22 cellular contexts compared by ENCODE assay signal in genomic region chr1:208538078-208538477, GRCh38.
DNase-seq lines count a peak whose midpoint lies in the region; ATAC-seq and TF ChIP-seq lines count a peak whose summit lies in the region.
"Had no signal": no experiment of that assay in that cellular context is flagged by ENCODE, and none has a peak within 500 bp of the region (broad histone marks: within the 10 kb centered on the region; RNA-seq: fewer than 3 reads in every experiment).

No MANE protein-coding gene starts in this region.

- H3K4me1 ChIP-seq in left ventricle myocardium inferior (peaks cover 13% of the 10 kb centered on the region), lung (ENCODE audit: control insufficient read depth in 2 of 2, insufficient read depth in 2 of 2, low read length in 2 of 2) (no peaks in the 10 kb centered on the region), spleen (no peaks in the 10 kb centered on the region), thyroid gland (no peaks in the 10 kb centered on the region)
- H3K4me1 ChIP-seq: A549 had no signal

- DNase-seq in left ventricle myocardium inferior, result no peak
- DNase-seq in left cardiac atrium, result no peak
- peak; percentile 10 for DNase-seq in lung (ENCODE audit: low spot score)
- DNase-seq in osteocyte (ENCODE audit: extremely low spot score, unreplicated experiment), result peak; percentile 49
- no peak for DNase-seq in spleen
- DNase-seq in activated effector memory CD4-positive, alpha-beta T cell treated with Interleukin-2 at 50 U/mL for 16 hours, result no peak
- DNase-seq in thyroid gland, result no peak
- DNase-seq in NCI-H1417 treated with DMSO at 0.1 percent for 48 hours (lab: John Stamatoyannopoulos, UW), result no peak
- DNase-seq: 8988T; ACHN; AML-193; BE2C; CD4-positive, alpha-beta T cell; CD8-positive, alpha-beta memory T cell; DMS 273 treated with DMSO at 0.1 percent for 48 hours; DMS79 treated with DMSO at 0.1 percent for 48 hours; GF-D8; H9 had no signal

- H3K27ac Mint-ChIP-seq in osteocyte (ENCODE audit: unreplicated experiment), result no peak overlapping the region
- H3K27ac Mint-ChIP-seq: CD4-positive, alpha-beta T cell; H9 had no signal

- 94 to 95% methylated on average over 7 of the region's 7 CpGs for WGBS in lung, 2 donors
- 81 to 90% (median 88%) methylated on average over 7 of the region's 7 CpGs for WGBS in spleen, 5 donors
- 93 to 96% methylated on average over 7 of the region's 7 CpGs for WGBS in thyroid gland, 2 donors

- no peak for TF ChIP-seq CTCF in left ventricle myocardium inferior (IDR thresholded peaks at IDR 0.05; ENCODE audit: borderline replicate concordance)
- no peak for TF ChIP-seq CTCF in lung (IDR thresholded peaks at IDR 0.05; ENCODE audit: control extremely low read depth, extremely low read depth)
- no peak for TF ChIP-seq CTCF in osteocyte (IDR thresholded peaks at IDR 0.05)
- no peak for TF ChIP-seq CTCF in spleen (IDR thresholded peaks at IDR 0.05 in 8 of 11, conservative IDR thresholded peaks at IDR 0.05 in 3 of 11)
- TF ChIP-seq CTCF in thyroid gland (IDR thresholded peaks at IDR 0.05), result no peak

- H3K9me3 ChIP-seq in left ventricle myocardium inferior (replicated peaks), result no peaks in the 10 kb centered on the region
- H3K9me3 ChIP-seq in lung (ENCODE audit: control insufficient read depth in 2 of 2, insufficient read depth in 1 of 2, low read length in 1 of 2), result no peaks in the 10 kb centered on the region
- no peaks in the 10 kb centered on the region for H3K9me3 ChIP-seq in spleen
- no peaks in the 10 kb centered on the region for H3K9me3 ChIP-seq in thyroid gland
- H3K9me3 ChIP-seq: A549; BE2C; BLaER1 treated with 17β-estradiol and CSF1 and Interleukin-3, amounts not matched to agents 10 nM and 100 nM had no signal

- no peaks in the 10 kb centered on the region for H3K27me3 ChIP-seq in left ventricle myocardium inferior (ENCODE audit: low read depth)
- no peaks in the 10 kb centered on the region for H3K27me3 ChIP-seq in lung (ENCODE audit: control insufficient read depth, insufficient read depth)
- peaks cover 0 to 21% (median 0%) of the 10 kb centered on the region in 7 donors for H3K27me3 ChIP-seq in spleen (replicated peaks in 1 of 7)
- H3K27me3 ChIP-seq in thyroid gland, result no peaks in the 10 kb centered on the region
- H3K27me3 ChIP-seq: BE2C; BLaER1 treated with 17β-estradiol and CSF1 and Interleukin-3, amounts not matched to agents 10 nM and 100 nM had no signal

- ATAC-seq in left cardiac atrium (no peak), lung (ENCODE audit: insufficient read depth, low FRiP score) (no peak)
- ATAC-seq: A549, HCT116 had no signal

- no peak overlapping the region for H3K4me3 Mint-ChIP-seq in osteocyte (ENCODE audit: unreplicated experiment)
- H3K4me3 Mint-ChIP-seq: CD14-positive monocyte; CD4-positive, alpha-beta T cell; CD8-positive, alpha-beta memory T cell; H9 had no signal

- H3K4me3 ChIP-seq in left ventricle myocardium inferior (no peak overlapping the region), lung (no peak overlapping the region), spleen (peak overlapping the region in 1 of 8 donors; percentile 49), thyroid gland (replicated peaks in 1 of 3) (no peak overlapping the region)
- H3K4me3 ChIP-seq: A549; BLaER1 treated with 17β-estradiol and CSF1 and Interleukin-3, amounts not matched to agents 10 nM and 100 nM had no signal

- H3K27ac ChIP-seq in left ventricle myocardium inferior (replicated peaks), result peak overlapping the region; percentile 14
- H3K27ac ChIP-seq in lung (ENCODE audit: low read depth in 1 of 2, low read length in 1 of 2), result no peak overlapping the region
- H3K27ac ChIP-seq in spleen, result peak overlapping the region in 6 of 8 donors; percentile 44 to 89 (median 76)
- no peak overlapping the region for H3K27ac ChIP-seq in thyroid gland
- H3K27ac ChIP-seq: A549; BLaER1 treated with 17β-estradiol and CSF1 and Interleukin-3, amounts not matched to agents 10 nM and 100 nM had no signal

- H3K36me3 ChIP-seq in left ventricle myocardium inferior (no peaks in the 10 kb centered on the region), lung (ENCODE audit: control insufficient read depth in 2 of 2, insufficient read depth in 2 of 2, low read length in 2 of 2) (no peaks in the 10 kb centered on the region), spleen (no peaks in the 10 kb centered on the region), thyroid gland (no peaks in the 10 kb centered on the region)
- H3K36me3 ChIP-seq: BE2C; BLaER1 treated with 17β-estradiol and CSF1 and Interleukin-3, amounts not matched to agents 10 nM and 100 nM had no signal

- H3K4me1 Mint-ChIP-seq in osteocyte (ENCODE audit: unreplicated experiment), result no peaks in the 10 kb centered on the region

- intact Hi-C loops in left ventricle myocardium inferior (cut with micrococcal nuclease) (no loop called here), left cardiac atrium (cut with DNase I) (no loop called here), spleen (cut with DNase I; ENCODE audit: low total_unique reads) (no loop called here), thyroid gland (cut with DNase I) (no loop called here)

- no peaks in the 10 kb centered on the region for H3K9me3 Mint-ChIP-seq in osteocyte (ENCODE audit: unreplicated experiment)
- H3K9me3 Mint-ChIP-seq: CD14-positive monocyte; CD4-positive, alpha-beta T cell; CD8-positive, alpha-beta memory T cell; H9 had no signal

- H3K36me3 Mint-ChIP-seq in osteocyte (ENCODE audit: unreplicated experiment), result no peaks in the 10 kb centered on the region
- H3K36me3 Mint-ChIP-seq: CD14-positive monocyte; CD8-positive, alpha-beta memory T cell had no signal

- peaks cover 2% of the 10 kb centered on the region for H3K27me3 Mint-ChIP-seq in osteocyte (ENCODE audit: unreplicated experiment)

- no peak for TF ChIP-seq POLR2A in spleen (IDR thresholded peaks at IDR 0.05)
- no peak for TF ChIP-seq POLR2A in thyroid gland (IDR thresholded peaks at IDR 0.05)

Comparison
In these comparisons a context has a peak if more than half of its experiments do, and no peak if none do; other contexts are left out.
1. DNase-seq: peak in lung (single experiment) and osteocyte (single experiment); none in left ventricle myocardium inferior (single experiment), left cardiac atrium (single experiment), spleen (single experiment), activated effector memory CD4-positive, alpha-beta T cell treated with Interleukin-2 at 50 U/mL for 16 hours (single experiment), thyroid gland (0 of 2) and NCI-H1417 treated with DMSO at 0.1 percent for 48 hours (single experiment).
2. H3K27ac ChIP-seq: peak in left ventricle myocardium inferior (single experiment) and spleen (6 of 8); none in lung (0 of 2) and thyroid gland (0 of 3).